Comparison of ENCODE assay signal across 8 cellular contexts in genomic region chr5:144170276-144171024, GRCh38. TPM values are rescaled to one million over a fixed set of nuclear protein-coding genes. Genes with fewer than 3 reads are reported as not detected.
A peak's percentile ranks its signal among the peaks of the same experiment; 100 is the strongest.
DNase-seq lines count a peak whose midpoint lies in the region; ATAC-seq lines count a peak whose summit lies in the region.

KCTD16 (plus strand) TSS chr5:144170873.
YIPF5 (minus strand) TSS chr5:144170659; CDS start chr5:144169955, 704 bp downstream.

- H3K4me1 Mint-ChIP-seq in activated CD4-positive, alpha-beta T cell treated with anti-CD3 and anti-CD28 coated beads, Interleukin-2, amount 10 ng/mL, durations not matched to agents 24 days and 14 days, result peaks cover 37% of the 10 kb centered on the region

- peak; percentile 99 for ATAC-seq in GM19328 (IDR thresholded peaks at IDR 0.05; ENCODE audit: unreplicated experiment)
- peak; percentile 100 for ATAC-seq in HG03469 (IDR thresholded peaks at IDR 0.05; ENCODE audit: unreplicated experiment)
- peak; percentile 100 for ATAC-seq in left colon

- peaks cover 16 to 34% (median 25%) of the 10 kb centered on the region in 10 experiments for H3K4me1 ChIP-seq in BLaER1 treated with 17β-estradiol and CSF1 and Interleukin-3, amounts not matched to agents 10 nM and 100 nM

- H3K36me3 Mint-ChIP-seq in activated CD4-positive, alpha-beta T cell treated with anti-CD3 and anti-CD28 coated beads, Interleukin-2, amount 10 ng/mL, durations not matched to agents 24 days and 14 days (ENCODE audit: low read depth), result peaks cover 23% of the 10 kb centered on the region

- H4K20me1 ChIP-seq in BLaER1 treated with 17β-estradiol and CSF1 and Interleukin-3, amounts not matched to agents 10 nM and 100 nM, result peaks cover 0 to 8% (median 0%) of the 10 kb centered on the region in 11 experiments; a peak in 1 of 22 replicates

- H3K27ac Mint-ChIP-seq in activated CD4-positive, alpha-beta T cell treated with anti-CD3 and anti-CD28 coated beads, Interleukin-2, amount 10 ng/mL, durations not matched to agents 24 days and 14 days, result peak within 1 kb of the TSS; percentile 93

- H3K9me3 Mint-ChIP-seq in activated CD4-positive, alpha-beta T cell treated with anti-CD3 and anti-CD28 coated beads, Interleukin-2, amount 10 ng/mL, durations not matched to agents 24 days and 14 days, result no peaks in the 10 kb centered on the region

- H3K4me3 ChIP-seq in BLaER1 treated with 17β-estradiol and CSF1 and Interleukin-3, amounts not matched to agents 10 nM and 100 nM, result peak within 1 kb of the TSS; percentile 72 to 93 (median 82)

- H3K27me3 Mint-ChIP-seq in activated CD4-positive, alpha-beta T cell treated with anti-CD3 and anti-CD28 coated beads, Interleukin-2, amount 10 ng/mL, durations not matched to agents 24 days and 14 days, result peaks cover 16% of the 10 kb centered on the region

- H3K9ac ChIP-seq in BLaER1 treated with 17β-estradiol and CSF1 and Interleukin-3, amounts not matched to agents 10 nM and 100 nM, result peak within 1 kb of the TSS; percentile 74 to 93 (median 87)

- peaks cover 12 to 38% (median 30%) of the 10 kb centered on the region in 11 experiments; a peak in 21 of 22 replicates for H3K36me3 ChIP-seq in BLaER1 treated with 17β-estradiol and CSF1 and Interleukin-3, amounts not matched to agents 10 nM and 100 nM

- DNase-seq in NCI-H526 (lab: John Stamatoyannopoulos, UW), result peak; percentile 95 to 98
- peak; percentile 99 for DNase-seq in activated CD4-positive, alpha-beta T cell treated with anti-CD3 and anti-CD28 coated beads, Interleukin-2, amount 10 ng/mL, durations not matched to agents 24 days and 14 days
- peak; percentile 81 for DNase-seq in cortex of kidney (lab: John Stamatoyannopoulos, UW)
- DNase-seq in left colon, result peak; percentile 97 to 98
- DNase-seq in stimulated activated CD4-positive, alpha-beta T cell treated with anti-CD3 and anti-CD28 coated beads, Interleukin-1b, Interleukin-23, amount 100 ng/mL, for 4 hours (ENCODE audit: low read depth in 2 of 2), result peak; percentile 94 to 95

- no peaks in the 10 kb centered on the region for H3K9me3 ChIP-seq in BLaER1 treated with 17β-estradiol and CSF1 and Interleukin-3, amounts not matched to agents 10 nM and 100 nM (replicated peaks in 1 of 11)

- peak within 1 kb of the TSS; percentile 99 for H3K4me3 Mint-ChIP-seq in activated CD4-positive, alpha-beta T cell treated with anti-CD3 and anti-CD28 coated beads, Interleukin-2, amount 10 ng/mL, durations not matched to agents 24 days and 14 days

- H3K27ac ChIP-seq in BLaER1 treated with 17β-estradiol and CSF1 and Interleukin-3, amounts not matched to agents 10 nM and 100 nM, result peak within 1 kb of the TSS; percentile 71 to 92 (median 84)

- peak within 1 kb of the TSS; percentile 87 to 95 (median 91) for H3K4me2 ChIP-seq in BLaER1 treated with 17β-estradiol and CSF1 and Interleukin-3, amounts not matched to agents 10 nM and 100 nM

- no peaks in the 10 kb centered on the region for H3K27me3 ChIP-seq in BLaER1 treated with 17β-estradiol and CSF1 and Interleukin-3, amounts not matched to agents 10 nM and 100 nM

- intact Hi-C loops in activated CD4-positive, alpha-beta T cell treated with anti-CD3 and anti-CD28 coated beads, Interleukin-2, amount 10 ng/mL, durations not matched to agents 24 days and 14 days (cut with micrococcal nuclease), result loop anchor here (1.0 to 5.0 kb wide), 3 partner anchors 22 to 1348 kb away; partner anchors contain the start of gene NR3C1
- intact Hi-C loops in left colon (cut with DNase I, micrococcal nuclease), result no loop called here

RNA-seq across cellular contexts. Expression of gene KCTD16, which starts in this region (rescaled TPM):
- total RNA-seq in activated CD4-positive, alpha-beta T cell treated with anti-CD3 and anti-CD28 coated beads, Interleukin-2, amount 10 ng/mL, durations not matched to agents 24 days and 14 days, result not detected in 2 replicates
- total RNA-seq in left colon, result under 1 TPM in 1 of 2 donors, not detected in 1; 0.11 TPM

RNA-seq across cellular contexts. Expression of gene YIPF5, which starts in this region (rescaled TPM):
- 32.0 and 34.6 TPM in 2 replicates for total RNA-seq in activated CD4-positive, alpha-beta T cell treated with anti-CD3 and anti-CD28 coated beads, Interleukin-2, amount 10 ng/mL, durations not matched to agents 24 days and 14 days
- total RNA-seq in left colon, result 10 to 100 TPM; 44.1 to 58.2 TPM

Comparison
In these comparisons a context has a peak if more than half of its experiments do, and no peak if none do; other contexts are left out.
1. Peak in every context shown above with its lines: DNase-seq, ATAC-seq, H3K4me3 ChIP-seq and H3K27ac ChIP-seq.